ENCODE assay signal across 14 cellular contexts in the genomic region with DNA sequence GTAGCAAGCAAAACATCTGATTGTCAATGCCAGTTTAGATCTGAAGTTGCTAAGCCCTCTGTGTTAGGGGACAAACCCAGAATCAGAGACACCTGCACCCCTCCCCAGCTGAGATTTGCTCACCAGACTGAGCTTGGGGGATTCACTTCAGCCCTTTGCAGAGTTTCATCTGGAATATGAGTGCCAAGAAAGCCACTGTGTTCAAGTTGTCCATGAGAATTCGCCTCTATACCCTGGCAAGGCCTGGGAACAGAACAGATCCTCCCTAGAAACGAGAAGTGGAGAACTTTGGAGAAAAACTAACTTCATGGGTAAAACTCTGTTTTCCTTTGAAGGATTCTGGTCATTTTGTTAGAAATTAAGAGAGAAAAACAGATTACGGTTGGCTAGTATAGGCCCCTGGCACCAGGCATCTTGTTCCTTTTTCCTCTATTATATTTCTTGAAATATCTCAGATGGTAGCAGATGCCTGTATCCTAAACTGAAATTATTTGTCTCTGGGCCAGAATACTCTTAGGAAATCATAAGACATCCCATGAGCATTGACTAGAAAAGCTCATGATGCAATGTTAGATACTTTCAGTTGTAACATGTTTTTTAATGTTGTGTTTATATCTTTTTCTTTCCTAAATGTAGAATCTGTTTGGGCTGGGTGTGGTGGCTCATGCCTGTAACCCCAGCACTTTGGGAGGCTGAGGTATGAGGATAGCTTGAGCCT.
DNase-seq lines count a peak whose midpoint lies in the region; ATAC-seq and TF ChIP-seq lines count a peak whose summit lies in the region.
"Had no signal": no experiment of that assay in that cellular context is flagged by ENCODE, and none has a peak within 500 bp of the region (broad histone marks: within the 10 kb centered on the region; RNA-seq: fewer than 3 reads in every experiment).

No MANE protein-coding gene starts in this region.

- no peak for TF ChIP-seq EP300 in gastroesophageal sphincter (IDR thresholded peaks at IDR 0.05)

- TF ChIP-seq CTCF in ascending aorta (IDR thresholded peaks at IDR 0.05): no peak
- TF ChIP-seq CTCF in gastroesophageal sphincter (IDR thresholded peaks at IDR 0.05): no peak
- TF ChIP-seq CTCF in uterus (IDR thresholded peaks at IDR 0.05): no peak

- H3K9me3 ChIP-seq in ascending aorta (no peaks in the 10 kb centered on the region), gastroesophageal sphincter (peaks cover 0 to 12% (median 0%) of the 10 kb centered on the region in 3 donors), trophoblast cell (ENCODE audit: insufficient read depth, low read depth, low read length) (no peaks in the 10 kb centered on the region), uterus (no peaks in the 10 kb centered on the region)
- H3K9me3 ChIP-seq in effector memory CD4-positive, alpha-beta T cell (ENCODE audit: control insufficient read depth, low read length): no peaks in the 10 kb centered on the region

- no peaks in the 10 kb centered on the region for H3K36me3 ChIP-seq in ascending aorta
- H3K36me3 ChIP-seq in gastroesophageal sphincter: no peaks in the 10 kb centered on the region
- no peaks in the 10 kb centered on the region for H3K36me3 ChIP-seq in trophoblast cell (ENCODE audit: control insufficient read depth in 1 of 2, insufficient read depth in 2 of 2, low read length in 2 of 2)
- H3K36me3 ChIP-seq in uterus: no peaks in the 10 kb centered on the region
- H3K36me3 ChIP-seq in effector memory CD4-positive, alpha-beta T cell (ENCODE audit: control insufficient read depth, insufficient read depth, low read length): no peaks in the 10 kb centered on the region

- WGBS in gastroesophageal sphincter (ENCODE audit: low coverage in 1 of 2), 2 donors: 61 to 79% methylated on average over 2 to 3 of the region's 3 CpGs
- WGBS in trophoblast cell (ENCODE audit: extremely low coverage, insufficient coverage, insufficient read length): no CpG with 5 or more reads among the region's 3 CpGs

- peak; percentile 77 for ATAC-seq in gastroesophageal sphincter
- ATAC-seq: stimulated activated memory B cell treated with anti-CD40 and anti-IgM and Interleukin-4, amounts not matched to agents 10 μg/mL and 1 μg/mL and 100 μg/mL, for 72 hours had no signal

- H3K14ac ChIP-seq in trophoblast cell (ENCODE audit: low read length): peak overlapping the region; percentile 42

- peak overlapping the region; percentile 19 for H2AK5ac ChIP-seq in trophoblast cell (ENCODE audit: low read length)

- H3K27me3 Mint-ChIP-seq in activated naive CD4-positive, alpha-beta T cell treated with anti-CD3 and anti-CD28 coated beads, Interleukin-2, amount 10 ng/mL, durations not matched to agents 7 days and 5 days: peaks cover 14% of the 10 kb centered on the region
- H3K27me3 Mint-ChIP-seq: memory B cell; stimulated activated memory B cell treated with anti-CD40 and anti-IgM and Interleukin-4, amounts not matched to agents 10 μg/mL and 1 μg/mL and 100 μg/mL, for 72 hours had no signal

- peaks cover 10% of the 10 kb centered on the region for H3K9me3 Mint-ChIP-seq in activated naive CD4-positive, alpha-beta T cell treated with anti-CD3 and anti-CD28 coated beads, Interleukin-2, amount 10 ng/mL, durations not matched to agents 7 days and 5 days
- H3K9me3 Mint-ChIP-seq: memory B cell had no signal

- H3K18ac ChIP-seq in trophoblast cell (ENCODE audit: low read length): no peak overlapping the region

- H3K4me1 ChIP-seq in ascending aorta (peaks cover 0 to 28% of the 10 kb centered on the region in 2 donors), gastroesophageal sphincter (peaks cover 0 to 20% (median 4%) of the 10 kb centered on the region in 3 donors), trophoblast cell (ENCODE audit: control insufficient read depth in 1 of 2, insufficient read depth in 2 of 2, low read length in 2 of 2) (peaks cover 3 to 7% of the 10 kb centered on the region in 2 experiments), uterus (peaks cover 0 to 5% of the 10 kb centered on the region in 2 donors)
- no peaks in the 10 kb centered on the region for H3K4me1 ChIP-seq in effector memory CD4-positive, alpha-beta T cell (ENCODE audit: control insufficient read depth, insufficient read depth, low read length, poor library complexity, severe bottlenecking)

- TF ChIP-seq POLR2A in gastroesophageal sphincter (IDR thresholded peaks at IDR 0.05): no peak
- no peak for TF ChIP-seq POLR2A in uterus (IDR thresholded peaks at IDR 0.05)

- H3K23ac ChIP-seq in trophoblast cell (ENCODE audit: low read length): no peak overlapping the region

- no peaks in the 10 kb centered on the region for H3K36me3 Mint-ChIP-seq in activated naive CD4-positive, alpha-beta T cell treated with anti-CD3 and anti-CD28 coated beads, Interleukin-2, amount 10 ng/mL, durations not matched to agents 7 days and 5 days
- H3K36me3 Mint-ChIP-seq: stimulated activated memory B cell treated with anti-CD40 and anti-IgM and Interleukin-4, amounts not matched to agents 10 μg/mL and 1 μg/mL and 100 μg/mL, for 72 hours had no signal

- CTCF ChIA-PET in activated naive CD4-positive, alpha-beta T cell treated with anti-CD3 and anti-CD28 coated beads, Interleukin-2, amount 10 ng/mL, durations not matched to agents 7 days and 5 days (lab: Charles Lee): interaction anchor here (0.6 kb wide), 1 partner anchor 1608 kb away, joined by 3 read pairs; no protein-coding TSS in a partner anchor

- H3K27ac ChIP-seq in ascending aorta (peak overlapping the region; percentile 76 to 80), gastroesophageal sphincter (peak overlapping the region in 3 of 4 donors; percentile 59 to 67 (median 63)), trophoblast cell (ENCODE audit: low read depth, low read length) (no peak overlapping the region), uterus (peak overlapping the region; percentile 63 to 71)
- no peak overlapping the region for H3K27ac ChIP-seq in effector memory CD4-positive, alpha-beta T cell (ENCODE audit: insufficient read depth, low read length, poor library complexity, severe bottlenecking)

- H2BK120ac ChIP-seq in trophoblast cell (ENCODE audit: insufficient read depth, low read length, poor library complexity): no peak overlapping the region

- H3K27me3 ChIP-seq in ascending aorta (no peaks in the 10 kb centered on the region), gastroesophageal sphincter (no peaks in the 10 kb centered on the region), trophoblast cell (ENCODE audit: insufficient read depth, low read length) (no peaks in the 10 kb centered on the region), uterus (no peaks in the 10 kb centered on the region)
- H3K27me3 ChIP-seq in effector memory CD4-positive, alpha-beta T cell (replicated peaks; ENCODE audit: control insufficient read depth, insufficient read depth, low read length, poor library complexity, severe bottlenecking): no peaks in the 10 kb centered on the region

- H3K4me3 ChIP-seq in ascending aorta (no peak overlapping the region), gastroesophageal sphincter (no peak overlapping the region), trophoblast cell (ENCODE audit: low read depth, low read length) (no peak overlapping the region), uterus (no peak overlapping the region)
- no peak overlapping the region for H3K4me3 ChIP-seq in effector memory CD4-positive, alpha-beta T cell (ENCODE audit: insufficient read depth, low read depth, low read length, poor library complexity, severe bottlenecking)

- DNase-seq in ascending aorta (ENCODE audit: low spot score in 2 of 2) (no peak), trophoblast cell (no peak), uterus (no peak)
- no peak for DNase-seq in stimulated activated CD4-positive, alpha-beta T cell treated with anti-CD3 and anti-CD28 coated beads, Interleukin-2, amount 100 ng/mL, for 48 hours
- DNase-seq in effector memory CD4-positive, alpha-beta T cell: no peak
- DNase-seq in activated naive CD4-positive, alpha-beta T cell treated with anti-CD3 and anti-CD28 coated beads, Interleukin-2, amount 10 ng/mL, durations not matched to agents 7 days and 5 days: no peak
- DNase-seq: activated CD4-positive, CD25-positive, alpha-beta regulatory T cell treated with anti-CD3 and anti-CD28 coated beads, Interleukin-2, amount 50 U/mL, for 72 hours; activated T-cell treated with anti-CD3 and anti-CD28 coated beads, Interleukin-2, amount 50 U/mL, for 48 hours; anterior cingulate cortex; hypothalamus; T-helper 1 cell had no signal

- no peak overlapping the region for H4K91ac ChIP-seq in trophoblast cell (ENCODE audit: low read depth, low read length)

- no peak overlapping the region for H2BK5ac ChIP-seq in trophoblast cell (ENCODE audit: low read depth, low read length, poor library complexity)

- H3K4me1 Mint-ChIP-seq in activated naive CD4-positive, alpha-beta T cell treated with anti-CD3 and anti-CD28 coated beads, Interleukin-2, amount 10 ng/mL, durations not matched to agents 7 days and 5 days: peaks cover 6% of the 10 kb centered on the region

- H2AFZ ChIP-seq in trophoblast cell (ENCODE audit: insufficient read depth, low read length, poor library complexity): peak overlapping the region; percentile 52

- H3K4ac ChIP-seq in trophoblast cell (ENCODE audit: low read depth, low read length): no peak overlapping the region

- no peak overlapping the region for H3K4me2 ChIP-seq in trophoblast cell (ENCODE audit: low read length)

- intact Hi-C loops in ascending aorta (cut with DNase I): loop anchor here (5.0 kb wide), 1 partner anchor 60 kb away; no protein-coding TSS in a partner anchor
- intact Hi-C loops in uterus (cut with DNase I; ENCODE audit: low total_unique reads): no loop called here

- no peaks in the 10 kb centered on the region for H3K79me2 ChIP-seq in trophoblast cell (ENCODE audit: control insufficient read depth, insufficient read depth, low read length, poor library complexity)

- no peak overlapping the region for H3K27ac Mint-ChIP-seq in activated naive CD4-positive, alpha-beta T cell treated with anti-CD3 and anti-CD28 coated beads, Interleukin-2, amount 10 ng/mL, durations not matched to agents 7 days and 5 days
- H3K27ac Mint-ChIP-seq: memory B cell; stimulated activated memory B cell treated with anti-CD40 and anti-IgM and Interleukin-4, amounts not matched to agents 10 μg/mL and 1 μg/mL and 100 μg/mL, for 72 hours had no signal

- H2BK12ac ChIP-seq in trophoblast cell (ENCODE audit: low read length): peak overlapping the region; percentile 73

- no peak overlapping the region for H3K9ac ChIP-seq in trophoblast cell (ENCODE audit: low read length)

- peaks cover 6% of the 10 kb centered on the region for H3K79me1 ChIP-seq in trophoblast cell (ENCODE audit: low read length)

- H3K4me3 Mint-ChIP-seq in activated naive CD4-positive, alpha-beta T cell treated with anti-CD3 and anti-CD28 coated beads, Interleukin-2, amount 10 ng/mL, durations not matched to agents 7 days and 5 days: no peak overlapping the region
- H3K4me3 Mint-ChIP-seq: memory B cell; stimulated activated memory B cell treated with anti-CD40 and anti-IgM and Interleukin-4, amounts not matched to agents 10 μg/mL and 1 μg/mL and 100 μg/mL, for 72 hours had no signal

- H4K12ac ChIP-seq in trophoblast cell (ENCODE audit: low read depth, low read length): no peak overlapping the region

- no peak overlapping the region for H4K8ac ChIP-seq in trophoblast cell (ENCODE audit: low read depth, low read length)

Comparison
In these comparisons a context has a peak if more than half of its experiments do, and no peak if none do; other contexts are left out.
1. H3K27ac ChIP-seq: peak in ascending aorta (2 of 2), gastroesophageal sphincter (3 of 4) and uterus (2 of 2); none in trophoblast cell (single experiment) and effector memory CD4-positive, alpha-beta T cell (single experiment).